Comparison of ENCODE assay signal across 1 cellular context in the genomic region with DNA sequence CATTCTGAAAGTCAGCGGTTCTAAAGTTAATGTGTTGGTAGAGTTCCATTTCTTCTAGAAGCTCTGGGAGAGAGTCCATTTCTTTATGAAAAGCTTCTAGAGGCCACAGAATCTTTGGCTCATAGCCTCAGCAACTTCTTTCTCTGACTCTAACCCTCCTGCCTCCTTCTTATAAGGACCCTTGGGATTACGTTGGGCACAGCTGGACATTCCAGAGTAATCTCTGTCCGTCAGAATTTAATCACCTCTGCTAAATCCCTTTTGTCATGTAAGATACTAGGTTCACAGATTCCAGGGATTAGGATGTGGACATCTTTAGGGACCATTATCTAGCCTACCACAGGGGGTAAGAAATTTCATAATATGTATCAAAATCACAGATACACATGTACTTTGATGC.
TF ChIP-seq lines count a peak whose summit lies in the region.

No MANE protein-coding gene starts in this region.

TF ChIP-seq in H1, 55 proteins besides CTCF, POLR2A, EP300 and RAD21 (continued from another document):
- no peak for TF ChIP-seq TAF7 (optimal IDR thresholded peaks at IDR 0.05; ENCODE audit: borderline replicate concordance, low read depth, low read length)
TF ChIP-seq in H1: peak in this region for 4.
